ENCODE assay signal across 8 cellular contexts in the genomic region with DNA sequence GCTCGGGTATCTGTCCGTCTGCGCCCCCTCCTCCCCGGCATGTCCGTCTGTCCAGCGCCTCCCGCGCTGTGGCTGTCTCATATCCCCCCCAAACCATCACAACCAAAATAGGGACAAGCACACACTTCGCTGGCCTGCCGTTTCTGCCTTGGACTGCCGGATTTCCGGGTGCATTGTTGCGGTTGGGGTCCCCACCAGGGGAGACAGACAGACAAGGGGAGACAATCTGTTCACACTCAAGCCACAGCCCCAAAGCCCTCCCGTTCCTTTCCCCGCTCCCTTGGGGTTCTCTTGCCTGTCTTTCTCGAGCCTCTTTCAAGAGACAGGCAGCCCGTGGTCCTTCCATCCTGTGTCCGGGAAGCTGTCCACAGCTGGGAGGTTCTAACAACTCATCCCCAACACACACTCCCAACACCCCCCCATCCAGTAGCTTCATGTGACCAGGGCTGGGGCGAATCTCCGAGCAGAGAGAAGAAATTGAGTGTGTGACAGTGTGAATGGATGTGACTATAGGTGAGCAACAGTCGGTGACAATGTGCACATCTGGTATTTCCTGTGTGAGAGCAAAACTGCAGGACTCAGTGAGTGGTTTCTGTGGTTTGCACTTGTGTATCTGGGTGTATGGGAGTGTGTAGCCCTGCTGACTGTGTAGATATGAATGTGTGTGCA. TPM values are rescaled to one million over a fixed set of nuclear protein-coding genes. Genes with fewer than 3 reads are reported as not detected.
A peak's percentile ranks its signal among the peaks of the same experiment; 100 is the strongest.
DNase-seq lines count a peak whose midpoint lies in the region; ATAC-seq lines count a peak whose summit lies in the region.

No MANE protein-coding gene starts in this region.

- no peak overlapping the region for H3K27ac ChIP-seq in iPS-20b (ENCODE audit: low read length)

- ATAC-seq in Right ventricle myocardium inferior: peak; percentile 4
- ATAC-seq in GM18858 (IDR thresholded peaks at IDR 0.05; ENCODE audit: unreplicated experiment): no peak

- peak overlapping the region; percentile 59; the same call in 1 of the 2 replicates for H3K9ac ChIP-seq in iPS-20b (ENCODE audit: low read depth, low read length)

- no peaks in the 10 kb centered on the region for H3K9me3 ChIP-seq in iPS-20b (ENCODE audit: insufficient read depth, low read depth, low read length)

- intact Hi-C loops in Right ventricle myocardium inferior (cut with DNase I): no loop called here
- intact Hi-C loops in cardiac septum (cut with DNase I): loop anchor here (2.0 kb wide), 1 partner anchor 15 kb away; a partner anchor contains a TSS

- H3K27me3 ChIP-seq in iPS-20b (ENCODE audit: insufficient read depth, low read length): peaks cover 34% of the 10 kb centered on the region

- H3K36me3 ChIP-seq in iPS-20b (ENCODE audit: insufficient read depth, low read depth, low read length): no peaks in the 10 kb centered on the region

- DNase-seq in Right ventricle myocardium inferior (ENCODE audit: missing footprints) (no peak), cardiac septum (ENCODE audit: low spot score) (no peak), OCI-M1 (lab: John Stamatoyannopoulos, UW) (peak; percentile 59), astrocyte of the hippocampus (ENCODE audit: low read depth, low spot score) (peak; percentile 66), medulla oblongata (ENCODE audit: extremely low spot score) (no peak)
- DNase-seq in stimulated activated CD4-positive, alpha-beta T cell treated with anti-CD3 and anti-CD28 coated beads, Interleukin-2, amount 100 ng/mL, for 24 hours: peak; percentile 37 to 50

- H3K4me1 ChIP-seq in iPS-20b (ENCODE audit: insufficient read depth, low read length): peaks cover 3% of the 10 kb centered on the region

- H3K4me3 ChIP-seq in iPS-20b (ENCODE audit: low read length): peak overlapping the region; percentile 63

RNA-seq across cellular contexts. Expression of a gene that starts 16.5 kb away (rescaled TPM):
- total RNA-seq in Right ventricle myocardium inferior (0.32 TPM), cardiac septum (0.94 TPM)

RNA-seq across cellular contexts. Expression of a gene that starts 27.6 kb away (rescaled TPM):
- total RNA-seq in Right ventricle myocardium inferior: 166 TPM
- total RNA-seq in cardiac septum: 89.0 TPM

RNA-seq across cellular contexts. Expression of a gene that starts 44.9 kb away (rescaled TPM):
- total RNA-seq in Right ventricle myocardium inferior (8.5 TPM), cardiac septum (3.2 TPM)

RNA-seq across cellular contexts. Expression of a gene that starts 45.5 kb away (rescaled TPM):
- total RNA-seq in Right ventricle myocardium inferior: 30.6 TPM
- 15.1 TPM for total RNA-seq in cardiac septum

RNA-seq across cellular contexts. Expression of a gene that starts 46.4 kb away (rescaled TPM):
- total RNA-seq in Right ventricle myocardium inferior (182 TPM), cardiac septum (119 TPM)

Comparison
In these comparisons a context has a peak if more than half of its experiments do, and no peak if none do; other contexts are left out.
1. DNase-seq: peak in OCI-M1 (single experiment), astrocyte of the hippocampus (single experiment) and stimulated activated CD4-positive, alpha-beta T cell treated with anti-CD3 and anti-CD28 coated beads, Interleukin-2, amount 100 ng/mL, for 24 hours (2 of 2); none in Right ventricle myocardium inferior (single experiment), cardiac septum (single experiment) and medulla oblongata (single experiment).